5 cellular contexts compared by ENCODE assay signal in the genomic region with DNA sequence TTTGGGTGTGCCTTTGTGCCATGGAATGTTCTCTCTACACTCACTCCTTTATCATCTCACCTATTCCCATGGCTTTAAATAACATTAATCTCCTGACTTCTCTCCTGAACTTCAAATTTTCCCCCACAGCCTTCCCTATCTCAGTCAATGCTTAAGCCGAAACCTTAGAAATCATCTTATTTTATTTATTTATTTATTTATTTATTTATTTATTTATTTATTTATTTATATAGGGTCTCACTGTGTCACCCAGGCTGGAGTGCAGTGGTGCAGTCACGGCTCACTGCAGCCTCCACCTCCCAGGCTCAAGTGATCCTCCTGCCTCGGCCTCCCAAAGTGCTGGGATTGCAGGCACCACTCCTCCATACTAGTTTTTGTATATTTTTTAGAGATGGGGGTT.
DNase-seq lines count a peak whose midpoint lies in the region; ATAC-seq, FAIRE-seq and TF ChIP-seq lines count a peak whose summit lies in the region.
"Not testable (repeated sequence)": the region's sequence is repeated elsewhere in the genome, so short reads cannot be mapped to it uniquely, and the experiment has no call there.

No MANE protein-coding gene starts in this region.

- not testable (repeated sequence) for H3K4me3 ChIP-seq in A549; astrocyte (ENCODE audit: insufficient read depth, low read depth, low read length); kidney (ENCODE audit: low read length in 2 of 2); neural progenitor cell

- TF ChIP-seq CTCF in A549 (IDR thresholded peaks at IDR 0.05); astrocyte (IDR thresholded peaks at IDR 0.05; ENCODE audit: insufficient read depth, low read depth, low read length); kidney (IDR thresholded peaks at IDR 0.05; ENCODE audit: borderline replicate concordance, extremely low read depth, insufficient read depth); neural progenitor cell (IDR thresholded peaks at IDR 0.05): not testable (repeated sequence)

- H4K20me1 ChIP-seq in astrocyte (ENCODE audit: insufficient read depth, low read length); neural progenitor cell (ENCODE audit: low read depth): not testable (repeated sequence)

- not testable (repeated sequence) for H3K9ac ChIP-seq in astrocyte (ENCODE audit: low read length); kidney (ENCODE audit: low read length in 2 of 2); neural progenitor cell

- H3K4me3 Mint-ChIP-seq in T-helper 17 cell; astrocyte (ENCODE audit: unreplicated experiment): not testable (repeated sequence)
- H3K4me3 Mint-ChIP-seq in neural progenitor cell: peak overlapping the region; percentile 9

- POLR2A ChIA-PET in A549 (lab: Yijun Ruan, JAX): not testable (repeated sequence)

- not testable (repeated sequence) for H2AFZ ChIP-seq in astrocyte (ENCODE audit: low read depth, low read length); neural progenitor cell (replicated peaks)

- not testable (repeated sequence) for H3K4me2 ChIP-seq in A549; astrocyte (ENCODE audit: low read length); neural progenitor cell

- not testable (repeated sequence) for FAIRE-seq in A549 (lab: Jason Lieb, UNC); astrocyte (lab: Jason Lieb, UNC); kidney (lab: Jason Lieb, UNC)

- H3K9me3 Mint-ChIP-seq in astrocyte (ENCODE audit: unreplicated experiment); neural progenitor cell: not testable (repeated sequence)

- not testable (repeated sequence) for H3K36me3 Mint-ChIP-seq in T-helper 17 cell (ENCODE audit: low read depth); astrocyte (ENCODE audit: low read depth, unreplicated experiment); neural progenitor cell

- not testable (repeated sequence) for H3K4me1 Mint-ChIP-seq in T-helper 17 cell; astrocyte (ENCODE audit: low read depth, unreplicated experiment); neural progenitor cell

- not testable (repeated sequence) for H3K27me3 ChIP-seq in astrocyte (ENCODE audit: insufficient read depth, low read length); neural progenitor cell

- peaks cover 15% of the 10 kb centered on the region for H3K27me3 Mint-ChIP-seq in T-helper 17 cell
- not testable (repeated sequence) for H3K27me3 Mint-ChIP-seq in astrocyte (ENCODE audit: low read depth, unreplicated experiment); neural progenitor cell (ENCODE audit: insufficient read depth, low read depth)

- intact Hi-C loops in kidney (cut with DNase I): not testable (repeated sequence)

- H3K4me1 ChIP-seq in A549; astrocyte (ENCODE audit: insufficient read depth, low read length); kidney (ENCODE audit: control insufficient read depth in 1 of 2, insufficient read depth in 1 of 2, low read depth in 1 of 2, low read length in 2 of 2): not testable (repeated sequence)
- H3K4me1 ChIP-seq in neural progenitor cell: peaks cover 22% of the 10 kb centered on the region

- H3K27ac Mint-ChIP-seq in T-helper 17 cell (peak overlapping the region; percentile 12), astrocyte (ENCODE audit: unreplicated experiment) (peak overlapping the region; percentile 72)
- H3K27ac Mint-ChIP-seq in neural progenitor cell: not testable (repeated sequence)

- not testable (repeated sequence) for TF ChIP-seq POLR2A in A549 (IDR thresholded peaks at IDR 0.05; ENCODE audit: low read length)

- DNase-seq in A549 (ENCODE audit: low read depth in 1 of 2, low spot score in 1 of 2); T-helper 17 cell; astrocyte (ENCODE audit: low read depth); neural progenitor cell (ENCODE audit: low spot score): not testable (repeated sequence)
- DNase-seq in kidney: peak; percentile 13

- WGBS in A549 (ENCODE audit: missing lambda C conversion rate): 41% methylated on average over 3 of the region's 3 CpGs

- CTCF ChIA-PET in A549 (lab: Yijun Ruan, JAX): not testable (repeated sequence)

- not testable (repeated sequence) for H3F3A ChIP-seq in neural progenitor cell (ENCODE audit: low read depth)

- not testable (repeated sequence) for ATAC-seq in A549, T-helper 17 cell

- H3K9me3 ChIP-seq in A549; T-helper 17 cell (ENCODE audit: control insufficient read depth, low read length, poor library complexity, severe bottlenecking); astrocyte (ENCODE audit: insufficient read depth, low read depth, low read length); kidney (ENCODE audit: control insufficient read depth in 1 of 2, low read length in 2 of 2); neural progenitor cell (ENCODE audit: low read depth): not testable (repeated sequence)

- H3K79me2 ChIP-seq in astrocyte (ENCODE audit: insufficient read depth, low read length); neural progenitor cell (ENCODE audit: low read depth): not testable (repeated sequence)

- H3K36me3 ChIP-seq in astrocyte (ENCODE audit: insufficient read depth, low read length); kidney (ENCODE audit: control insufficient read depth in 1 of 2, insufficient read depth in 2 of 2, low read length in 2 of 2); neural progenitor cell: not testable (repeated sequence)

- not testable (repeated sequence) for TF ChIP-seq EP300 in A549 (IDR thresholded peaks at IDR 0.05)

- H3K27ac ChIP-seq in A549; astrocyte (ENCODE audit: low read depth, low read length); kidney (ENCODE audit: low read depth in 2 of 2, low read length in 2 of 2); neural progenitor cell: not testable (repeated sequence)

- TF ChIP-seq RAD21 in A549 (conservative IDR thresholded peaks at IDR 0.05 in 1 of 2, IDR thresholded peaks at IDR 0.05 in 1 of 2): not testable (repeated sequence)

TF ChIP-seq in A549, 52 proteins besides CTCF, POLR2A, EP300 and RAD21:
- peak; percentile 73 for TF ChIP-seq ZC3H11A (IDR thresholded peaks at IDR 0.05)
